ENCODE assay signal across 21 cellular contexts in genomic region chr2:20231159-20231558, GRCh38. TPM values are rescaled to one million over a fixed set of nuclear protein-coding genes. Genes with fewer than 3 reads are reported as not detected.
DNase-seq lines count a peak whose midpoint lies in the region; ATAC-seq, FAIRE-seq and TF ChIP-seq lines count a peak whose summit lies in the region.
"Had no signal": no experiment of that assay in that cellular context is flagged by ENCODE, and none has a peak within 500 bp of the region (broad histone marks: within the 10 kb centered on the region; RNA-seq: fewer than 3 reads in every experiment).

No MANE protein-coding gene starts in this region.

- no peak overlapping the region for H2BK5ac ChIP-seq in mesendoderm (ENCODE audit: low read length)

- no peaks in the 10 kb centered on the region for H3K4me1 Mint-ChIP-seq in activated CD8-positive, alpha-beta T cell treated with anti-CD3 and anti-CD28 coated beads, Interleukin-2, amount 10 ng/mL, durations not matched to agents 7 days and 5 days (ENCODE audit: low read depth)
- H3K4me1 Mint-ChIP-seq in activated CD8-positive, alpha-beta T cell treated with anti-CD3 and anti-CD28 coated beads for 36 hours (ENCODE audit: low read depth) = no peaks in the 10 kb centered on the region
- H3K4me1 Mint-ChIP-seq: activated naive CD4-positive, alpha-beta T cell treated with anti-CD3 and anti-CD28 coated beads, Interleukin-2, amount 50 U/mL, for 24 hours; brain had no signal

- H3K79me2 ChIP-seq in mammary epithelial cell (ENCODE audit: insufficient read depth, low read length) (peaks cover 16% of the 10 kb centered on the region), mesendoderm (ENCODE audit: control insufficient read depth, insufficient read depth, low read length) (no peaks in the 10 kb centered on the region)

- no peak overlapping the region for H2BK120ac ChIP-seq in mesendoderm (ENCODE audit: low read depth, low read length)

- BruUV-seq in mammary epithelial cell (replicated peaks; lab: Mats Ljungman, UMichigan) = no TSS peak

- CTCF ChIA-PET in activated CD8-positive, alpha-beta T cell treated with anti-CD3 and anti-CD28 coated beads, Interleukin-2, amount 10 ng/mL, durations not matched to agents 7 days and 5 days (lab: Charles Lee) = interaction anchor here (1.1 kb wide), 1 partner anchor 95 kb away, joined by 3 read pairs; no protein-coding TSS in a partner anchor
- CTCF ChIA-PET in activated CD8-positive, alpha-beta T cell treated with anti-CD3 and anti-CD28 coated beads for 36 hours (lab: Charles Lee) = interaction anchor here (1.1 kb wide), 1 partner anchor 17 kb away, joined by 3 read pairs; no protein-coding TSS in a partner anchor
- CTCF ChIA-PET in mammary epithelial cell (lab: Charles Lee; ENCODE audit: low non-redundant PET) = interaction anchor here (1.1 kb wide), 1 partner anchor 9 kb away, joined by 3 read pairs; no protein-coding TSS in a partner anchor

- in situ Hi-C loops in mammary epithelial cell (cut with MboI; ENCODE audit: low sequenced_read_pairs in 2 of 2) = no loop called here

- peak overlapping the region; percentile 9 for H2AFZ ChIP-seq in mammary epithelial cell (ENCODE audit: low read depth, low read length)

- H2BK15ac ChIP-seq in mesendoderm (replicated peaks; ENCODE audit: low read depth) = no peak overlapping the region

- ATAC-seq in activated CD8-positive, alpha-beta T cell treated with anti-CD3 and anti-CD28 coated beads, Interleukin-2, amount 10 ng/mL, durations not matched to agents 7 days and 5 days = peak; percentile 14
- no peak for ATAC-seq in activated CD8-positive, alpha-beta T cell treated with anti-CD3 and anti-CD28 coated beads for 36 hours

- POLR2A ChIA-PET in activated CD8-positive, alpha-beta T cell treated with anti-CD3 and anti-CD28 coated beads, Interleukin-2, amount 10 ng/mL, durations not matched to agents 7 days and 5 days (lab: Charles Lee) = interaction anchor here (1.2 kb wide), 1 partner anchor 14 kb away, joined by 3 read pairs; no protein-coding TSS in a partner anchor
- POLR2A ChIA-PET in activated CD8-positive, alpha-beta T cell treated with anti-CD3 and anti-CD28 coated beads for 36 hours (lab: Charles Lee) = no interaction called here

- H3K27me3 Mint-ChIP-seq in activated CD8-positive, alpha-beta T cell treated with anti-CD3 and anti-CD28 coated beads, Interleukin-2, amount 10 ng/mL, durations not matched to agents 7 days and 5 days (ENCODE audit: low read depth) = peaks cover 30% of the 10 kb centered on the region
- H3K27me3 Mint-ChIP-seq in activated CD8-positive, alpha-beta T cell treated with anti-CD3 and anti-CD28 coated beads for 36 hours = peaks cover 24% of the 10 kb centered on the region

- H3K4me2 ChIP-seq in mammary epithelial cell (ENCODE audit: insufficient read depth, low read depth, low read length) (peak overlapping the region; percentile 44), mesendoderm (ENCODE audit: low read length) (no peak overlapping the region)

- H3K4me1 ChIP-seq in mammary epithelial cell (ENCODE audit: insufficient read depth, low read length) (peaks cover 47% of the 10 kb centered on the region), mesendoderm (ENCODE audit: control insufficient read depth, low read depth, low read length) (peaks cover 4% of the 10 kb centered on the region), urinary bladder (ENCODE audit: insufficient read depth) (no peaks in the 10 kb centered on the region)
- H3K4me1 ChIP-seq: heart right ventricle, testis had no signal

- TF ChIP-seq CTCF in activated CD8-positive, alpha-beta T cell treated with anti-CD3 and anti-CD28 coated beads for 36 hours (IDR thresholded peaks at IDR 0.05) = no peak
- TF ChIP-seq CTCF in mammary epithelial cell (conservative IDR thresholded peaks at IDR 0.05 in 1 of 2, IDR thresholded peaks at IDR 0.05 in 1 of 2; ENCODE audit: extremely low read depth in 1 of 2, insufficient read depth in 1 of 2, low read depth in 1 of 2, low read length in 2 of 2) = no peak
- TF ChIP-seq CTCF in D721Med (IDR thresholded peaks at IDR 0.05; ENCODE audit: insufficient read depth, missing control alignments) = no peak

- no peak for DNase-seq in activated CD8-positive, alpha-beta T cell treated with anti-CD3 and anti-CD28 coated beads, Interleukin-2, amount 10 ng/mL, durations not matched to agents 7 days and 5 days
- DNase-seq in activated CD8-positive, alpha-beta T cell treated with anti-CD3 and anti-CD28 coated beads for 36 hours = no peak
- no peak for DNase-seq in mammary epithelial cell
- DNase-seq in mesendoderm = no peak
- DNase-seq in GOT3 (lab: John Stamatoyannopoulos, UW) = no peak
- DNase-seq in D721Med (ENCODE audit: insufficient read length, low spot score) = no peak
- no peak for DNase-seq in kidney tubule cell (ENCODE audit: low spot score)
- DNase-seq: C1 segment of cervical spinal cord, DND-41, heart right ventricle, midbrain, NCI-H1105, right cardiac atrium had no signal

- peak overlapping the region; percentile 3 for H3K27ac Mint-ChIP-seq in activated CD8-positive, alpha-beta T cell treated with anti-CD3 and anti-CD28 coated beads, Interleukin-2, amount 10 ng/mL, durations not matched to agents 7 days and 5 days
- no peak overlapping the region for H3K27ac Mint-ChIP-seq in activated CD8-positive, alpha-beta T cell treated with anti-CD3 and anti-CD28 coated beads for 36 hours
- H3K27ac Mint-ChIP-seq: activated naive CD4-positive, alpha-beta T cell treated with anti-CD3 and anti-CD28 coated beads, Interleukin-2, amount 50 U/mL, for 24 hours; brain; dendritic cell treated with granulocyte-macrophage colony-stimulating factor and Interleukin-4, amounts not matched to agents 40 ng/mL and 50 ng/mL, for 4 days had no signal

- no peak for FAIRE-seq in D721Med (lab: Jason Lieb, UNC)
- FAIRE-seq: kidney had no signal

- H3K9me3 ChIP-seq in mammary epithelial cell (replicated peaks; ENCODE audit: insufficient read depth, low read length) = no peaks in the 10 kb centered on the region
- H3K9me3 ChIP-seq: heart right ventricle, neutrophil, testis had no signal

- intact Hi-C loops in activated CD8-positive, alpha-beta T cell treated with anti-CD3 and anti-CD28 coated beads for 36 hours (cut with micrococcal nuclease) = no loop called here
- intact Hi-C loops in mammary epithelial cell (cut with micrococcal nuclease) = loop anchor here (1.0 kb wide), 2 partner anchors 18 to 181 kb away; no protein-coding TSS in a partner anchor

- H3K18ac ChIP-seq in mesendoderm (ENCODE audit: low read length) = no peak overlapping the region

- H3K27me3 ChIP-seq in mammary epithelial cell (ENCODE audit: insufficient read depth, low read length) = no peaks in the 10 kb centered on the region
- H3K27me3 ChIP-seq in mesendoderm (ENCODE audit: insufficient read depth, low read length, poor library complexity) = no peaks in the 10 kb centered on the region
- H3K27me3 ChIP-seq: testis had no signal

- H3K4me3 ChIP-seq in mammary epithelial cell (replicated peaks in 1 of 3; ENCODE audit: insufficient read depth in 1 of 3, low read depth in 2 of 3, low read length in 3 of 3) (no peak overlapping the region), mesendoderm (ENCODE audit: low read length) (no peak overlapping the region), urinary bladder (ENCODE audit: low read depth, low read length) (no peak overlapping the region)
- H3K4me3 ChIP-seq: heart right ventricle, testis had no signal

- no peaks in the 10 kb centered on the region for H3K36me3 Mint-ChIP-seq in activated CD8-positive, alpha-beta T cell treated with anti-CD3 and anti-CD28 coated beads, Interleukin-2, amount 10 ng/mL, durations not matched to agents 7 days and 5 days (ENCODE audit: low read depth)
- no peaks in the 10 kb centered on the region for H3K36me3 Mint-ChIP-seq in activated CD8-positive, alpha-beta T cell treated with anti-CD3 and anti-CD28 coated beads for 36 hours (ENCODE audit: low read depth)
- H3K36me3 Mint-ChIP-seq: activated naive CD4-positive, alpha-beta T cell treated with anti-CD3 and anti-CD28 coated beads, Interleukin-2, amount 50 U/mL, for 24 hours; brain had no signal

- no peak overlapping the region for H4K8ac ChIP-seq in mesendoderm (ENCODE audit: low read depth, low read length)

- no peak overlapping the region for H3K4me3 Mint-ChIP-seq in activated CD8-positive, alpha-beta T cell treated with anti-CD3 and anti-CD28 coated beads, Interleukin-2, amount 10 ng/mL, durations not matched to agents 7 days and 5 days
- no peak overlapping the region for H3K4me3 Mint-ChIP-seq in activated CD8-positive, alpha-beta T cell treated with anti-CD3 and anti-CD28 coated beads for 36 hours
- H3K4me3 Mint-ChIP-seq: activated naive CD4-positive, alpha-beta T cell treated with anti-CD3 and anti-CD28 coated beads, Interleukin-2, amount 50 U/mL, for 24 hours; brain; dendritic cell treated with granulocyte-macrophage colony-stimulating factor and Interleukin-4, amounts not matched to agents 40 ng/mL and 50 ng/mL, for 4 days had no signal

- no peak overlapping the region for H3K4ac ChIP-seq in mesendoderm (ENCODE audit: low read depth, low read length)

- no peak overlapping the region for H4K5ac ChIP-seq in mesendoderm (ENCODE audit: low read length)

- H3K36me3 ChIP-seq in mammary epithelial cell (ENCODE audit: insufficient read depth, low read length) (no peaks in the 10 kb centered on the region), mesendoderm (ENCODE audit: control insufficient read depth, insufficient read depth, low read length) (no peaks in the 10 kb centered on the region), urinary bladder (ENCODE audit: insufficient read depth) (no peaks in the 10 kb centered on the region)
- H3K36me3 ChIP-seq: heart right ventricle, neutrophil had no signal

- no peaks in the 10 kb centered on the region for H4K20me1 ChIP-seq in mammary epithelial cell (ENCODE audit: insufficient read depth, low read length)

- H3K79me1 ChIP-seq in mesendoderm (ENCODE audit: low read length) = no peaks in the 10 kb centered on the region

- no peaks in the 10 kb centered on the region for H3K9me3 Mint-ChIP-seq in activated CD8-positive, alpha-beta T cell treated with anti-CD3 and anti-CD28 coated beads, Interleukin-2, amount 10 ng/mL, durations not matched to agents 7 days and 5 days (ENCODE audit: insufficient read depth)
- H3K9me3 Mint-ChIP-seq in activated CD8-positive, alpha-beta T cell treated with anti-CD3 and anti-CD28 coated beads for 36 hours = no peaks in the 10 kb centered on the region
- H3K9me3 Mint-ChIP-seq: activated naive CD4-positive, alpha-beta T cell treated with anti-CD3 and anti-CD28 coated beads, Interleukin-2, amount 50 U/mL, for 24 hours; dendritic cell treated with granulocyte-macrophage colony-stimulating factor and Interleukin-4, amounts not matched to agents 40 ng/mL and 50 ng/mL, for 4 days had no signal

- H3K9ac ChIP-seq in mammary epithelial cell (ENCODE audit: insufficient read depth, low read length) (peak overlapping the region; percentile 53), mesendoderm (ENCODE audit: low read length) (no peak overlapping the region)

- 72% methylated on average over 6 of the region's 6 CpGs for WGBS in mammary epithelial cell (ENCODE audit: low coverage, missing lambda C conversion rate)
- WGBS in mesendoderm (ENCODE audit: extremely low coverage, insufficient coverage, low lambda C conversion rate) = no CpG with 5 or more reads among the region's 6 CpGs
- 87% methylated on average over 6 of the region's 6 CpGs for WGBS in urinary bladder

- no peak overlapping the region for H2AK5ac ChIP-seq in mesendoderm (ENCODE audit: low read length)

- dilution Hi-C loops in mammary epithelial cell (cut with HindIII; ENCODE audit: low sequenced_read_pairs) = loop anchor here (5.0 kb wide), 1 partner anchor 44 kb away; no protein-coding TSS in a partner anchor

- H3K27ac ChIP-seq in mammary epithelial cell (ENCODE audit: insufficient read depth, low read depth, low read length) = peak overlapping the region; percentile 86
- H3K27ac ChIP-seq in mesendoderm (ENCODE audit: low read depth, low read length) = no peak overlapping the region
- H3K27ac ChIP-seq in urinary bladder (ENCODE audit: low read depth) = peak overlapping the region; percentile 27
- H3K27ac ChIP-seq: heart right ventricle, neutrophil, testis had no signal

- no peak overlapping the region for H3K23ac ChIP-seq in mesendoderm (ENCODE audit: low read length)

- H3K56ac ChIP-seq in mesendoderm (ENCODE audit: low read length) = peak overlapping the region; percentile 25

RNA-seq across cellular contexts. Expression of gene SDC1, which starts 6.2 kb away (rescaled TPM):
- not detected for total RNA-seq in activated CD8-positive, alpha-beta T cell treated with anti-CD3 and anti-CD28 coated beads, Interleukin-2, amount 10 ng/mL, durations not matched to agents 7 days and 5 days
- under 1 TPM; 0.11 to 0.14 TPM for total RNA-seq in activated CD8-positive, alpha-beta T cell treated with anti-CD3 and anti-CD28 coated beads for 36 hours
- total RNA-seq in mammary epithelial cell = 1,000 to 10,000 TPM in 1 of 2 donors, 100 to 1,000 TPM in 1; 574 to 1,408 TPM
- polyA plus RNA-seq in mammary epithelial cell = 1,215 TPM
- 602 TPM for polyA minus RNA-seq in mammary epithelial cell
- 27.6 TPM for polyA plus RNA-seq in mesendoderm (2013, experiment 1 of 2)
- polyA plus RNA-seq in mesendoderm (2013, experiment 2 of 2) = 27.4 TPM
- 87.1 TPM for total RNA-seq in urinary bladder
- polyA plus RNA-seq in urinary bladder = 65.3 TPM
- total RNA-seq: T-helper 1 cell treated with Interleukin-12 subunit alpha and Interleukin-12 subunit beta and Interleukin-4 antibody, amounts not matched to agents 30 ng/mL and 1 ng/mL, for 36 hours had no signal

Comparison
In these comparisons a context has a peak if more than half of its experiments do, and no peak if none do; other contexts are left out.
1. RNA of gene SDC1, which starts 6.2 kb away (total RNA-seq): 574 to 1,408 TPM in mammary epithelial cell and 87.1 TPM in urinary bladder (single experiment); not detected in activated CD8-positive, alpha-beta T cell treated with anti-CD3 and anti-CD28 coated beads, Interleukin-2, amount 10 ng/mL, durations not matched to agents 7 days and 5 days and 0.11 to 0.14 TPM in activated CD8-positive, alpha-beta T cell treated with anti-CD3 and anti-CD28 coated beads for 36 hours; every median in the first group is over 10 times any median in the second.